21 cellular contexts compared by ENCODE assay signal in the genomic region with DNA sequence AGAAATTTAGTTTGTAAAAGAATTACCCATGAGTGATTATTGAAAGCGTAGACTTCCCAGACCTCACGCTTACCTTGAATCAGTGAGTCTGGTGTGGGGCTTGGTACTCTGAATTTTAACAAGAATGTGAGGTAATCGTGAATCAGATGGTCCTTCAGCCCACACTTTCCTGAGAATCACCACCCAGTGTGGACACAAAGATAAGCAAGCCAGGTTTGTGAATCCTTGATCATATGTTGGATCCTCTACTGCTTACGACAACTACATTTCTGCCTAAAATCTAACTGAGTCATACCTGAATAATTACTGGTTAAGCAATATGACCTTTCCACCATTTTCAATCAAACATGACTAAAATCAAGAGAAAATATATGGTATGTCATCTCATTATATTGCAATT.
DNase-seq lines count a peak whose midpoint lies in the region; ATAC-seq, FAIRE-seq and TF ChIP-seq lines count a peak whose summit lies in the region.
"Had no signal": no experiment of that assay in that cellular context is flagged by ENCODE, and none has a peak within 500 bp of the region (broad histone marks: within the 10 kb centered on the region; RNA-seq: fewer than 3 reads in every experiment).

No MANE protein-coding gene starts in this region.

- H3K79me2 ChIP-seq in GM23248 (ENCODE audit: insufficient read depth) = no peaks in the 10 kb centered on the region

- H4K20me1 ChIP-seq in GM23248 (ENCODE audit: insufficient read depth) = no peaks in the 10 kb centered on the region

- H3K36me3 ChIP-seq in GM23248 (ENCODE audit: low read depth) (no peaks in the 10 kb centered on the region), bronchial epithelial cell (ENCODE audit: control insufficient read depth, insufficient read depth, low read length) (no peaks in the 10 kb centered on the region), small intestine (ENCODE audit: control insufficient read depth in 2 of 2, insufficient read depth in 2 of 2, low read length in 2 of 2) (no peaks in the 10 kb centered on the region), colonic mucosa (no peaks in the 10 kb centered on the region)

- no peak overlapping the region for H3K4me2 ChIP-seq in GM23248 (ENCODE audit: unreplicated experiment)
- H3K4me2 ChIP-seq: GM23338, KMS-11 had no signal

- H3K9ac ChIP-seq in GM23248 = no peak overlapping the region
- no peak overlapping the region for H3K9ac ChIP-seq in colonic mucosa (ENCODE audit: low read depth in 2 of 2, low read length in 2 of 2)
- H3K9ac ChIP-seq: KMS-11 had no signal

- FAIRE-seq in bronchial epithelial cell (lab: Jason Lieb, UNC) (no peak), small intestine (lab: Jason Lieb, UNC) (no peak)
- FAIRE-seq: A204.1, D721Med, GM12878 had no signal

- in situ Hi-C loops in GM23248 (cut with MboI) = no loop called here

- H3K4me1 ChIP-seq in GM23248 (ENCODE audit: insufficient read depth) = peaks cover 6% of the 10 kb centered on the region
- H3K4me1 ChIP-seq in small intestine (ENCODE audit: control insufficient read depth in 2 of 2, insufficient read depth in 1 of 2, low read depth in 1 of 2, low read length in 1 of 2) = no peaks in the 10 kb centered on the region
- H3K4me1 ChIP-seq in colonic mucosa = no peaks in the 10 kb centered on the region
- H3K4me1 ChIP-seq: Caco-2 had no signal

- no peaks in the 10 kb centered on the region for H3K9me2 ChIP-seq in GM23248 (ENCODE audit: insufficient read depth)

- 39 to 49% methylated on average over 4 of the region's 4 CpGs for WGBS in GM23248 (ENCODE audit: low coverage in 1 of 2, low lambda C conversion rate in 2 of 2, missing lambda C conversion rate in 2 of 2), 2 experiments
- WGBS in small intestine, 3 donors = 83 to 89% (median 88%) methylated on average over 4 of the region's 4 CpGs

- H3K27ac ChIP-seq in GM23248 = no peak overlapping the region
- H3K27ac ChIP-seq in small intestine (ENCODE audit: low read depth in 1 of 2, low read length in 1 of 2) = no peak overlapping the region
- H3K27ac ChIP-seq in colonic mucosa = no peak overlapping the region
- H3K27ac ChIP-seq: C4-2B, KMS-11 had no signal

- no peaks in the 10 kb centered on the region for H3K27me3 ChIP-seq in GM23248 (replicated peaks; ENCODE audit: insufficient read depth)
- no peaks in the 10 kb centered on the region for H3K27me3 ChIP-seq in bronchial epithelial cell (ENCODE audit: control insufficient read depth, insufficient read depth, low read length)
- no peaks in the 10 kb centered on the region for H3K27me3 ChIP-seq in small intestine (ENCODE audit: control insufficient read depth in 2 of 2, insufficient read depth in 2 of 2, low read length in 2 of 2)
- no peaks in the 10 kb centered on the region for H3K27me3 ChIP-seq in colonic mucosa

- intact Hi-C loops in left cardiac atrium (cut with DNase I) = no loop called here
- intact Hi-C loops in colonic mucosa (cut with DNase I) = no loop called here

- TF ChIP-seq CTCF in bronchial epithelial cell (IDR thresholded peaks at IDR 0.05; ENCODE audit: insufficient read depth, low read length, severe bottlenecking) (no peak), GM20000 (IDR thresholded peaks at IDR 0.05; ENCODE audit: extremely low read depth, missing control alignments) (no peak), colonic mucosa (IDR thresholded peaks at IDR 0.05) (no peak)

- no peaks in the 10 kb centered on the region for H3K9me3 ChIP-seq in GM23248 (ENCODE audit: low read depth)
- no peaks in the 10 kb centered on the region for H3K9me3 ChIP-seq in small intestine (ENCODE audit: control insufficient read depth, low read depth)
- no peaks in the 10 kb centered on the region for H3K9me3 ChIP-seq in colonic mucosa
- H3K9me3 ChIP-seq: Caco-2 had no signal

- peak; percentile 44 for DNase-seq in GM23248
- DNase-seq in M059J (ENCODE audit: low read depth) = peak; percentile 34
- DNase-seq in bronchial epithelial cell (ENCODE audit: low read depth) = peak; percentile 20
- no peak for DNase-seq in small intestine
- DNase-seq in GM20000 (ENCODE audit: low spot score) = no peak
- no peak for DNase-seq in left cardiac atrium
- DNase-seq in colonic mucosa = no peak
- DNase-seq: ACHN; AML-193; Caco-2; CD4-positive, alpha-beta T cell; DMS79; H7; HFFc6 had no signal

- no peak overlapping the region for H2AFZ ChIP-seq in GM23248
- H2AFZ ChIP-seq: GM23338 had no signal

- H3F3A ChIP-seq in GM23248 (ENCODE audit: insufficient read depth) = no peaks in the 10 kb centered on the region

- ATAC-seq in left cardiac atrium = no peak
- ATAC-seq: GM12878, GM23338, HCT116 had no signal

- H3K4me3 ChIP-seq in GM23248 (no peak overlapping the region), bronchial epithelial cell (ENCODE audit: low read depth, low read length) (no peak overlapping the region), small intestine (ENCODE audit: low read depth in 1 of 2, low read length in 2 of 2) (no peak overlapping the region), colonic mucosa (no peak overlapping the region)
- H3K4me3 ChIP-seq: GM12878, GM23338 had no signal

Comparison
In these comparisons a context has a peak if more than half of its experiments do, and no peak if none do; other contexts are left out.
1. DNase-seq: peak in GM23248 (single experiment), M059J (single experiment) and bronchial epithelial cell (single experiment); none in small intestine (single experiment), GM20000 (single experiment), left cardiac atrium (single experiment) and colonic mucosa (single experiment).